Comparison of ENCODE assay signal across 8 cellular contexts in genomic region chr9:37984672-37985611, GRCh38.
DNase-seq lines count a peak whose midpoint lies in the region; ATAC-seq, FAIRE-seq and TF ChIP-seq lines count a peak whose summit lies in the region.

No MANE protein-coding gene starts in this region.

- 48% methylated on average over 7 of the region's 26 CpGs; no CpG with 5 or more reads in 1 of the 2 experiments for WGBS in IMR-90 (ENCODE audit: extremely low coverage in 2 of 2, insufficient read length in 1 of 2), 2 experiments

- H2AK5ac ChIP-seq in IMR-90 (ENCODE audit: low read depth, low read length), result peak overlapping the region; percentile 73

- peaks cover 11% of the 10 kb centered on the region; the same call in 1 of the 2 replicates for H3K36me3 ChIP-seq in IMR-90 (ENCODE audit: control insufficient read depth, insufficient read depth, low read length)

- CTCF ChIA-PET in IMR-90 (lab: Yijun Ruan, JAX), result no interaction called here

- peak overlapping the region; percentile 34; a peak in 3 of 4 replicates for H4K8ac ChIP-seq in IMR-90 (ENCODE audit: low read depth in 2 of 2, low read length in 2 of 2)

- in situ Hi-C loops in IMR-90 (cut with MboI; ENCODE audit: low sequenced_read_pairs) (no loop called here), ACHN (cut with HindIII; ENCODE audit: low pct_ligation_motif_present, low pct_unique_long_range_greater_than_20kb, low sequenced_read_pairs) (no loop called here)

- H3K9me1 ChIP-seq in IMR-90 (ENCODE audit: insufficient read depth, low read length), result peaks cover 52% of the 10 kb centered on the region

- H3K4ac ChIP-seq in IMR-90 (ENCODE audit: low read depth, low read length), result peak overlapping the region; percentile 55

- no peak overlapping the region for H3K4me3 ChIP-seq in IMR-90 (ENCODE audit: insufficient read depth, low read depth, low read length)

- peak overlapping the region; percentile 24; the same call in 1 of the 2 replicates for H3K23ac ChIP-seq in IMR-90 (ENCODE audit: low read depth, low read length)

- ATAC-seq in IMR-90 (ENCODE audit: low read depth), result peak; percentile 86

- H3K18ac ChIP-seq in IMR-90 (ENCODE audit: low read depth, low read length), result no peak overlapping the region

- peak overlapping the region; percentile 57 for H2BK5ac ChIP-seq in IMR-90 (ENCODE audit: low read depth, low read length, poor library complexity, severe bottlenecking)

- peak overlapping the region; percentile 42 for H3K4me2 ChIP-seq in IMR-90 (ENCODE audit: low read depth, low read length)

- no peaks in the 10 kb centered on the region for H3K27me3 ChIP-seq in IMR-90 (ENCODE audit: control insufficient read depth, insufficient read depth, low read length)

- peak overlapping the region; percentile 62 for H2BK120ac ChIP-seq in IMR-90 (ENCODE audit: low read depth, low read length)

- TF ChIP-seq POLR2A in IMR-90 (IDR thresholded peaks at IDR 0.05; ENCODE audit: low read depth, low read length) (no peak), erythroblast (IDR thresholded peaks at IDR 0.05; ENCODE audit: low read length) (no peak), GM12891 (IDR thresholded peaks at IDR 0.05; ENCODE audit: low read depth, low read length) (no peak)

- 0 out of 2 replicates have a peak overlapping the region, but pooled peaks have one; percentile 12 for H3K9ac ChIP-seq in IMR-90 (ENCODE audit: low read depth, low read length)

- intact Hi-C loops in IMR-90 (cut with micrococcal nuclease) (no loop called here), posterior vena cava (cut with DNase I) (no loop called here)

- POLR2A ChIA-PET in IMR-90 (lab: Charles Lee; ENCODE audit: unreplicated experiment), result no interaction called here

- peaks cover 56% of the 10 kb centered on the region for H4K20me1 ChIP-seq in IMR-90 (ENCODE audit: insufficient read depth, low read length)

- peaks cover 19% of the 10 kb centered on the region for H3K4me1 ChIP-seq in IMR-90 (ENCODE audit: control insufficient read depth, insufficient read depth, low read length)

- H3K56ac ChIP-seq in IMR-90 (ENCODE audit: extremely low read depth, insufficient read depth, low read length), result no peak overlapping the region

- peaks cover 43 to 97% of the 10 kb centered on the region in 2 experiments for H3K79me1 ChIP-seq in IMR-90 (ENCODE audit: low read depth in 1 of 2, low read length in 2 of 2)

- dilution Hi-C loops in IMR-90 (cut with HindIII; ENCODE audit: low sequenced_read_pairs, unreplicated experiment), result no loop called here

- peak overlapping the region; percentile 61 for H4K91ac ChIP-seq in IMR-90 (ENCODE audit: insufficient read depth, low read depth, low read length)

- peak overlapping the region; percentile 67 for H3K14ac ChIP-seq in IMR-90 (replicated peaks; ENCODE audit: low read depth, low read length)

- peak overlapping the region; percentile 65 for H2BK20ac ChIP-seq in IMR-90 (ENCODE audit: low read depth, low read length)

- no peak for FAIRE-seq in GM12891 (lab: Jason Lieb, UNC)

- no peak for TF ChIP-seq RAD21 in IMR-90 (IDR thresholded peaks at IDR 0.05; ENCODE audit: low read length)

- H2AK9ac ChIP-seq in IMR-90 (replicated peaks; ENCODE audit: low read depth, low read length, poor library complexity), result peak overlapping the region; percentile 48

- peak; percentile 72 for DNase-seq in IMR-90
- DNase-seq in NOMO-1 treated with DMSO at 0.1 percent for 48 hours (lab: John Stamatoyannopoulos, UW; ENCODE audit: unreplicated experiment), result peak; percentile 57
- DNase-seq in erythroblast (lab: John Stamatoyannopoulos, UW), result peak; percentile 22 to 47
- peak; percentile 79 for DNase-seq in posterior vena cava (ENCODE audit: low spot score)
- no peak for DNase-seq in iPS-NIHi11 (ENCODE audit: low spot score)
- DNase-seq in NCI-H128 (lab: John Stamatoyannopoulos, UW; ENCODE audit: unreplicated experiment), result no peak
- DNase-seq in GM12891 (ENCODE audit: insufficient read length, low spot score), result no peak
- DNase-seq in ACHN, result no peak

- TF ChIP-seq CTCF in IMR-90 (conservative IDR thresholded peaks at IDR 0.05; ENCODE audit: low read depth, low read length), result no peak

- H4K5ac ChIP-seq in IMR-90 (ENCODE audit: low read depth, low read length), result peak overlapping the region; percentile 54; the same call in 1 of the 2 replicates

- H3K27ac ChIP-seq in IMR-90 (ENCODE audit: insufficient read depth, low read length), result peak overlapping the region; percentile 57

- peak overlapping the region; percentile 37; the same call in 1 of the 3 replicates for H2BK15ac ChIP-seq in IMR-90 (ENCODE audit: low read depth, low read length)

- H3K9me3 ChIP-seq in IMR-90 (ENCODE audit: control insufficient read depth, insufficient read depth, low read length), result no peaks in the 10 kb centered on the region

- no TSS peak for BruUV-seq in IMR-90 (replicated peaks; lab: Mats Ljungman, UMichigan)

- H2AFZ ChIP-seq in IMR-90 (replicated peaks; ENCODE audit: low read length, poor library complexity), result peak overlapping the region; percentile 34

TF ChIP-seq in IMR-90, 13 proteins besides CTCF, POLR2A, EP300 and RAD21 (continues in another document):
- peak; percentile 21; the same call in 1 of the 2 replicates for TF ChIP-seq SMC3 (IDR thresholded peaks at IDR 0.05; ENCODE audit: low read depth, low read length)
- peak; percentile 45; the same call in 1 of the 2 replicates for TF ChIP-seq MAZ (IDR thresholded peaks at IDR 0.05; ENCODE audit: borderline replicate concordance, low read depth, low read length)
- no peak for TF ChIP-seq RFX5 (IDR thresholded peaks at IDR 0.05; ENCODE audit: low read depth, low read length)
- no peak for TF ChIP-seq RCOR1 (IDR thresholded peaks at IDR 0.05; ENCODE audit: insufficient replicate concordance, low read length)
- TF ChIP-seq ELK1 (IDR thresholded peaks at IDR 0.05; ENCODE audit: borderline replicate concordance, low read depth, low read length), result no peak
- no peak for TF ChIP-seq NFE2L2 (IDR thresholded peaks at IDR 0.05; ENCODE audit: low read depth, low read length)
- TF ChIP-seq MAFK (IDR thresholded peaks at IDR 0.05; ENCODE audit: low read depth, low read length), result no peak
- TF ChIP-seq MXI1 (IDR thresholded peaks at IDR 0.05; ENCODE audit: borderline replicate concordance, low read depth, low read length), result no peak; the same call in 1 of the 2 replicates
- TF ChIP-seq USF2 (IDR thresholded peaks at IDR 0.05; ENCODE audit: low read depth, low read length), result peak; percentile 25; the same call in 1 of the 2 replicates
- TF ChIP-seq CHD1 (IDR thresholded peaks at IDR 0.05; ENCODE audit: low read depth, low read length), result no peak
- TF ChIP-seq BHLHE40 (IDR thresholded peaks at IDR 0.05; ENCODE audit: low read depth, low read length), result no peak

TF ChIP-seq in GM12891, 5 proteins besides CTCF, POLR2A, EP300 and RAD21:
- no peak for TF ChIP-seq SPI1 (IDR thresholded peaks at IDR 0.05; ENCODE audit: low read depth, low read length)
- no peak for TF ChIP-seq PAX5 (IDR thresholded peaks at IDR 0.05; ENCODE audit: insufficient read depth, low read length, severe bottlenecking)
- TF ChIP-seq POU2F2 (IDR thresholded peaks at IDR 0.05; ENCODE audit: low read depth, low read length), result no peak
- no peak for TF ChIP-seq POLR2AphosphoS5 (IDR thresholded peaks at IDR 0.05; ENCODE audit: low read depth, low read length)
- TF ChIP-seq TAF1 (IDR thresholded peaks at IDR 0.05; ENCODE audit: low read depth, low read length), result no peak

Comparison
In these comparisons a context has a peak if more than half of its experiments do, and no peak if none do; other contexts are left out.
1. DNase-seq: peak in IMR-90 (single experiment), NOMO-1 treated with DMSO at 0.1 percent for 48 hours (single experiment), erythroblast (2 of 2) and posterior vena cava (single experiment); none in iPS-NIHi11 (single experiment), NCI-H128 (single experiment), GM12891 (single experiment) and ACHN (single experiment).